In the genomic region with DNA sequence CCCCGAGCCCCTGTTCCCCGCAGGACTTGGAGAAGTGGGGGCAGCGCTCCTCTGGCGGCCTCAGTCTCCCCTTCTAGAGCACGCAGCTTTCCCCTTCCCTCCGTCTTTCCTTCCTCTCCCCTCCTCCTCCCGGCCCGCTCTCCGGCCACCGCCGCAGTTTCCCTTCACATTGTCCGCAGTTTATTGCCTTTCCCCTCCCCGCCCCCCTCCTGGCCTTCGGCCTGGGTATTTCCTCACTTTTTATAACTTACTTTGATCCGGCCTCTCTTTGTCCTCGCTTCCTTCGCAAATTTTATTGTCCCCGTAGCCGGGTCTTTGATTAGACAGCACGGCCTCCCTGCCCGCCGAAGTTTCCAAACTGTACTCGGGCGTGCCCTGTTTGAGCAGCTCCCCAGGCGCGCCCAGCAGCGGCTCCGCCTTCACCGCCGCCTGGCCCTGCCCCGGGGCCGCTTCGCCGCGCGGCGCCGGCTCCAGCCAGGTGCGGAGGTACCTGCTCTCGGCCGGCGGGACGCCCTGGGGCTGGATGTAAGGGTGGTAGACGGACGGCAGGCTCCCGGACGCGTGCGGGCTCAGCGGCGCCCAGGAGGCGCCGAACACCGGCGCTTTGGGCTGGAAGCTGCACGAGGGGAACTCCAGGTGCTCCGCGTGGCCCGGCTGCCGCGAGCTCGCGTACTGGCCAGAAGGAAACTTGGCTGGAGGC, we compare ENCODE assay signal across 1 cellular context.
TF ChIP-seq lines count a peak whose summit lies in the region.

No MANE protein-coding gene starts in this region.

TF ChIP-seq in GM23338, 12 proteins besides CTCF, POLR2A, EP300 and RAD21 (continued from another document):
- TF ChIP-seq, protein P1, sequence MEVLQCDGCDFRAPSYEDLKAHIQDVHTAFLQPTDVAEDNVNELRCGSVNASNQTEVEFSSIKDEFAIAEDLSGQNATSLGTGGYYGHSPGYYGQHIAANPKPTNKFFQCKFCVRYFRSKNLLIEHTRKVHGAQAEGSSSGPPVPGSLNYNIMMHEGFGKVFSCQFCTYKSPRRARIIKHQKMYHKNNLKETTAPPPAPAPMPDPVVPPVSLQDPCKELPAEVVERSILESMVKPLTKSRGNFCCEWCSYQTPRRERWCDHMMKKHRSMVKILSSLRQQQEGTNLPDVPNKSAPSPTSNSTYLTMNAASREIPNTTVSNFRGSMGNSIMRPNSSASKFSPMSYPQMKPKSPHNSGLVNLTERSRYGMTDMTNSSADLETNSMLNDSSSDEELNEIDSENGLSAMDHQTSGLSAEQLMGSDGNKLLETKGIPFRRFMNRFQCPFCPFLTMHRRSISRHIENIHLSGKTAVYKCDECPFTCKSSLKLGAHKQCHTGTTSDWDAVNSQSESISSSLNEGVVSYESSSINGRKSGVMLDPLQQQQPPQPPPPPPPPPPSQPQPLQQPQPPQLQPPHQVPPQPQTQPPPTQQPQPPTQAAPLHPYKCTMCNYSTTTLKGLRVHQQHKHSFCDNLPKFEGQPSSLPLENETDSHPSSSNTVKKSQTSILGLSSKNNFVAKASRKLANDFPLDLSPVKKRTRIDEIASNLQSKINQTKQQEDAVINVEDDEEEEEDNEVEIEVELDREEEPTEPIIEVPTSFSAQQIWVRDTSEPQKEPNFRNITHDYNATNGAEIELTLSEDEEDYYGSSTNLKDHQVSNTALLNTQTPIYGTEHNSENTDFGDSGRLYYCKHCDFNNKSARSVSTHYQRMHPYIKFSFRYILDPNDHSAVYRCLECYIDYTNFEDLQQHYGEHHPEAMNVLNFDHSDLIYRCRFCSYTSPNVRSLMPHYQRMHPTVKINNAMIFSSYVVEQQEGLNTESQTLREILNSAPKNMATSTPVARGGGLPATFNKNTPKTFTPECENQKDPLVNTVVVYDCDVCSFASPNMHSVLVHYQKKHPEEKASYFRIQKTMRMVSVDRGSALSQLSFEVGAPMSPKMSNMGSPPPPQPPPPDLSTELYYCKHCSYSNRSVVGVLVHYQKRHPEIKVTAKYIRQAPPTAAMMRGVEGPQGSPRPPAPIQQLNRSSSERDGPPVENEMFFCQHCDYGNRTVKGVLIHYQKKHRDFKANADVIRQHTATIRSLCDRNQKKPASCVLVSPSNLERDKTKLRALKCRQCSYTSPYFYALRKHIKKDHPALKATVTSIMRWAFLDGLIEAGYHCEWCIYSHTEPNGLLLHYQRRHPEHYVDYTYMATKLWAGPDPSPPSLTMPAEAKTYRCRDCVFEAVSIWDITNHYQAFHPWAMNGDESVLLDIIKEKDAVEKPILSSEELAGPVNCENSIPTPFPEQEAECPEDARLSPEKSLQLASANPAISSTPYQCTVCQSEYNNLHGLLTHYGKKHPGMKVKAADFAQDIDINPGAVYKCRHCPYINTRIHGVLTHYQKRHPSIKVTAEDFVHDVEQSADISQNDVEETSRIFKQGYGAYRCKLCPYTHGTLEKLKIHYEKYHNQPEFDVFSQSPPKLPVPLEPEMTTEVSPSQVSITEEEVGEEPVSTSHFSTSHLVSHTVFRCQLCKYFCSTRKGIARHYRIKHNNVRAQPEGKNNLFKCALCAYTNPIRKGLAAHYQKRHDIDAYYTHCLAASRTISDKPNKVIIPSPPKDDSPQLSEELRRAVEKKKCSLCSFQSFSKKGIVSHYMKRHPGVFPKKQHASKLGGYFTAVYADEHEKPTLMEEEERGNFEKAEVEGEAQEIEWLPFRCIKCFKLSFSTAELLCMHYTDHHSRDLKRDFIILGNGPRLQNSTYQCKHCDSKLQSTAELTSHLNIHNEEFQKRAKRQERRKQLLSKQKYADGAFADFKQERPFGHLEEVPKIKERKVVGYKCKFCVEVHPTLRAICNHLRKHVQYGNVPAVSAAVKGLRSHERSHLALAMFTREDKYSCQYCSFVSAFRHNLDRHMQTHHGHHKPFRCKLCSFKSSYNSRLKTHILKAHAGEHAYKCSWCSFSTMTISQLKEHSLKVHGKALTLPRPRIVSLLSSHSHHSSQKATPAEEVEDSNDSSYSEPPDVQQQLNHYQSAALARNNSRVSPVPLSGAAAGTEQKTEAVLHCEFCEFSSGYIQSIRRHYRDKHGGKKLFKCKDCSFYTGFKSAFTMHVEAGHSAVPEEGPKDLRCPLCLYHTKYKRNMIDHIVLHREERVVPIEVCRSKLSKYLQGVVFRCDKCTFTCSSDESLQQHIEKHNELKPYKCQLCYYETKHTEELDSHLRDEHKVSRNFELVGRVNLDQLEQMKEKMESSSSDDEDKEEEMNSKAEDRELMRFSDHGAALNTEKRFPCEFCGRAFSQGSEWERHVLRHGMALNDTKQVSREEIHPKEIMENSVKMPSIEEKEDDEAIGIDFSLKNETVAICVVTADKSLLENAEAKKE (CRISPR knock-in tag; IDR thresholded peaks at IDR 0.05): no peak
- TF ChIP-seq EZH2phosphoT487 (IDR thresholded peaks at IDR 0.05; ENCODE audit: unreplicated experiment): peak; percentile 37
